Comparison of ENCODE assay signal across 17 cellular contexts in genomic region chr15:94079968-94080367, GRCh38.
"Had no signal": no experiment of that assay in that cellular context is flagged by ENCODE, and none has a peak within 500 bp of the region (broad histone marks: within the 10 kb centered on the region; RNA-seq: fewer than 3 reads in every experiment).

No MANE protein-coding gene starts in this region.

- H3K4me3 ChIP-seq: ascending aorta, cardiac muscle cell, neural progenitor cell, right atrium auricular region had no signal

- DNase-seq: activated CD8-positive, alpha-beta memory T cell treated with anti-CD3 and anti-CD28 coated beads, Interleukin-2, amount 50 U/mL, for 4 hours; activated naive CD8-positive, alpha-beta T cell treated with anti-CD3 and anti-CD28 coated beads, Interleukin-2, amount 10 ng/mL, durations not matched to agents 7 days and 5 days; activated T-cell treated with anti-CD3 and anti-CD28 coated beads, Interleukin-2, amount 50 U/mL, for 72 hours; hypothalamus; kidney glomerular epithelial cell; posterior cingulate gyrus; T-helper 1 cell; WERI-Rb-1 had no signal

- H3K27me3 ChIP-seq: ascending aorta, cardiac muscle cell, neural progenitor cell, right atrium auricular region, tibial nerve had no signal

- H3K4me1 ChIP-seq: ascending aorta, neural progenitor cell, right atrium auricular region had no signal

- H2AFZ ChIP-seq: neural progenitor cell had no signal

- H3K9me3 ChIP-seq: ascending aorta, right atrium auricular region, tibial nerve had no signal

- H3K36me3 ChIP-seq: ascending aorta, cardiac muscle cell, neural progenitor cell, right atrium auricular region, tibial nerve, WERI-Rb-1 had no signal

- H3K27ac ChIP-seq: ascending aorta, cardiac muscle cell, neural progenitor cell, WERI-Rb-1 had no signal

- FAIRE-seq: colon, endothelial cell of umbilical vein had no signal

- ATAC-seq: activated CD4-positive, alpha-beta T cell treated with anti-CD3 and anti-CD28 coated beads for 36 hours; activated CD8-positive, alpha-beta T cell treated with anti-CD3 and anti-CD28 coated beads for 36 hours had no signal

- H3K4me2 ChIP-seq: neural progenitor cell had no signal

- H3K9ac ChIP-seq: neural progenitor cell had no signal
